21 cellular contexts compared by ENCODE assay signal in genomic region chr15:57135800-57136199, GRCh38.
DNase-seq lines count a peak whose midpoint lies in the region; ATAC-seq and TF ChIP-seq lines count a peak whose summit lies in the region.
"Had no signal": no experiment of that assay in that cellular context is flagged by ENCODE, and none has a peak within 500 bp of the region (broad histone marks: within the 10 kb centered on the region; RNA-seq: fewer than 3 reads in every experiment).

No MANE protein-coding gene starts in this region.

- DNase-seq in activated CD8-positive, alpha-beta memory T cell treated with anti-CD3 and anti-CD28 coated beads, Interleukin-2, amount 10 ng/mL, durations not matched to agents 7 days and 5 days: no peak
- DNase-seq in activated CD8-positive, alpha-beta memory T cell treated with anti-CD3 and anti-CD28 coated beads, Interleukin-2, amount 50 U/mL, for 4 hours: no peak
- no peak for DNase-seq in WERI-Rb-1
- DNase-seq in glutamatergic neuron: no peak
- no peak for DNase-seq in stimulated activated effector memory CD8-positive, alpha-beta T cell treated with anti-CD3 and anti-CD28 coated beads, Interleukin-12 subunit alpha, Interleukin-12 subunit beta, amount 100 ng/mL, for 72 hours (ENCODE audit: low spot score in 2 of 2)
- no peak for DNase-seq in islet precursor cell
- no peak for DNase-seq in NCI-H1092 (lab: John Stamatoyannopoulos, UW)
- no peak for DNase-seq in NCI-H446 (lab: John Stamatoyannopoulos, UW)
- DNase-seq: ACHN; activated effector memory CD4-positive, alpha-beta T cell treated with anti-CD3 and anti-CD28 coated beads, Interleukin-2, amount 50 U/mL, for 16 hours; adrenal gland; CD8-positive, alpha-beta memory T cell; effector memory CD4-positive, alpha-beta T cell; hippocampal formation; kidney glomerular epithelial cell; NCI-H187 treated with DMSO at 0.1 percent for 48 hours; NCI-H345; occipital lobe; stimulated activated naive CD4-positive, alpha-beta T cell treated with Interleukin-2 at 50 U/mL for 16 hours had no signal

- H3K27ac ChIP-seq in WERI-Rb-1: peak overlapping the region; percentile 47
- H3K27ac ChIP-seq: adrenal gland had no signal

- no peaks in the 10 kb centered on the region for H3K27me3 ChIP-seq in WERI-Rb-1 (ENCODE audit: insufficient read depth, low read depth, severe bottlenecking)
- H3K27me3 ChIP-seq: adrenal gland had no signal

- no peaks in the 10 kb centered on the region for H3K9me3 Mint-ChIP-seq in activated CD8-positive, alpha-beta memory T cell treated with anti-CD3 and anti-CD28 coated beads, Interleukin-2, amount 10 ng/mL, durations not matched to agents 7 days and 5 days (ENCODE audit: low read depth)
- peaks cover 17% of the 10 kb centered on the region for H3K9me3 Mint-ChIP-seq in glutamatergic neuron (ENCODE audit: unreplicated experiment)
- no peaks in the 10 kb centered on the region for H3K9me3 Mint-ChIP-seq in stimulated activated effector memory CD8-positive, alpha-beta T cell treated with anti-CD3 and anti-CD28 coated beads, Interleukin-12 subunit alpha, Interleukin-12 subunit beta, amount 100 ng/mL, for 72 hours
- H3K9me3 Mint-ChIP-seq: CD8-positive, alpha-beta memory T cell; type B pancreatic cell had no signal

- H3K4me1 Mint-ChIP-seq in activated CD8-positive, alpha-beta memory T cell treated with anti-CD3 and anti-CD28 coated beads, Interleukin-2, amount 10 ng/mL, durations not matched to agents 7 days and 5 days: peaks cover 36% of the 10 kb centered on the region
- peaks cover 63% of the 10 kb centered on the region for H3K4me1 Mint-ChIP-seq in glutamatergic neuron (ENCODE audit: low read depth, unreplicated experiment)
- H3K4me1 Mint-ChIP-seq in stimulated activated effector memory CD8-positive, alpha-beta T cell treated with anti-CD3 and anti-CD28 coated beads, Interleukin-12 subunit alpha, Interleukin-12 subunit beta, amount 100 ng/mL, for 72 hours: peaks cover 23% of the 10 kb centered on the region

- no peaks in the 10 kb centered on the region for H3K36me3 ChIP-seq in WERI-Rb-1
- H3K36me3 ChIP-seq: adrenal gland had no signal

- peaks cover 1% of the 10 kb centered on the region for H3K36me3 Mint-ChIP-seq in activated CD8-positive, alpha-beta memory T cell treated with anti-CD3 and anti-CD28 coated beads, Interleukin-2, amount 10 ng/mL, durations not matched to agents 7 days and 5 days
- H3K36me3 Mint-ChIP-seq in glutamatergic neuron (ENCODE audit: unreplicated experiment): peaks cover 5% of the 10 kb centered on the region
- no peaks in the 10 kb centered on the region for H3K36me3 Mint-ChIP-seq in stimulated activated effector memory CD8-positive, alpha-beta T cell treated with anti-CD3 and anti-CD28 coated beads, Interleukin-12 subunit alpha, Interleukin-12 subunit beta, amount 100 ng/mL, for 72 hours
- H3K36me3 Mint-ChIP-seq: CD8-positive, alpha-beta memory T cell; type B pancreatic cell had no signal

- H3K4me3 ChIP-seq in WERI-Rb-1 (ENCODE audit: low read depth, low read length): no peak overlapping the region

- CTCF ChIA-PET in activated CD8-positive, alpha-beta memory T cell treated with anti-CD3 and anti-CD28 coated beads, Interleukin-2, amount 10 ng/mL, durations not matched to agents 7 days and 5 days (lab: Charles Lee): interaction anchor here (1.3 to 2.7 kb wide), 3 partner anchors 9 to 392 kb away, joined by 3 to 10 read pairs (median 6); no protein-coding TSS in a partner anchor

- no peaks in the 10 kb centered on the region for H3K9me3 ChIP-seq in WERI-Rb-1 (ENCODE audit: severe bottlenecking)
- H3K9me3 ChIP-seq: adrenal gland had no signal

- no peak for ATAC-seq in activated CD8-positive, alpha-beta memory T cell treated with anti-CD3 and anti-CD28 coated beads, Interleukin-2, amount 10 ng/mL, durations not matched to agents 7 days and 5 days
- ATAC-seq in stimulated activated effector memory CD8-positive, alpha-beta T cell treated with anti-CD3 and anti-CD28 coated beads, Interleukin-12 subunit alpha, Interleukin-12 subunit beta, amount 100 ng/mL, for 72 hours: no peak
- ATAC-seq: sciatic nerve had no signal

- TF ChIP-seq CTCF in WERI-Rb-1 (IDR thresholded peaks at IDR 0.05; ENCODE audit: low read depth, low read length): no peak
- no peak for TF ChIP-seq CTCF in glutamatergic neuron (IDR thresholded peaks at IDR 0.05; ENCODE audit: partially characterized antibody, unreplicated experiment)

- no peak overlapping the region for H3K27ac Mint-ChIP-seq in activated CD8-positive, alpha-beta memory T cell treated with anti-CD3 and anti-CD28 coated beads, Interleukin-2, amount 10 ng/mL, durations not matched to agents 7 days and 5 days
- H3K27ac Mint-ChIP-seq in glutamatergic neuron (ENCODE audit: unreplicated experiment): peak overlapping the region; percentile 76
- peak overlapping the region; percentile 12 for H3K27ac Mint-ChIP-seq in stimulated activated effector memory CD8-positive, alpha-beta T cell treated with anti-CD3 and anti-CD28 coated beads, Interleukin-12 subunit alpha, Interleukin-12 subunit beta, amount 100 ng/mL, for 72 hours
- H3K27ac Mint-ChIP-seq: type B pancreatic cell had no signal

- no peaks in the 10 kb centered on the region for H3K27me3 Mint-ChIP-seq in activated CD8-positive, alpha-beta memory T cell treated with anti-CD3 and anti-CD28 coated beads, Interleukin-2, amount 10 ng/mL, durations not matched to agents 7 days and 5 days
- H3K27me3 Mint-ChIP-seq in glutamatergic neuron (ENCODE audit: unreplicated experiment): peaks cover 8% of the 10 kb centered on the region
- H3K27me3 Mint-ChIP-seq: CD8-positive, alpha-beta memory T cell; type B pancreatic cell had no signal

- peak overlapping the region; percentile 15 for H3K4me3 Mint-ChIP-seq in activated CD8-positive, alpha-beta memory T cell treated with anti-CD3 and anti-CD28 coated beads, Interleukin-2, amount 10 ng/mL, durations not matched to agents 7 days and 5 days
- peak overlapping the region; percentile 81 for H3K4me3 Mint-ChIP-seq in glutamatergic neuron (ENCODE audit: unreplicated experiment)
- H3K4me3 Mint-ChIP-seq in stimulated activated effector memory CD8-positive, alpha-beta T cell treated with anti-CD3 and anti-CD28 coated beads, Interleukin-12 subunit alpha, Interleukin-12 subunit beta, amount 100 ng/mL, for 72 hours: no peak overlapping the region
- H3K4me3 Mint-ChIP-seq: CD8-positive, alpha-beta memory T cell; type B pancreatic cell had no signal
